27 cellular contexts compared by ENCODE assay signal in genomic region chr6:70257874-70258273, GRCh38. TPM values are rescaled to one million over a fixed set of nuclear protein-coding genes. Genes with fewer than 3 reads are reported as not detected.
DNase-seq lines count a peak whose midpoint lies in the region; ATAC-seq and TF ChIP-seq lines count a peak whose summit lies in the region.
"Had no signal": no experiment of that assay in that cellular context is flagged by ENCODE, and none has a peak within 500 bp of the region (broad histone marks: within the 10 kb centered on the region; RNA-seq: fewer than 3 reads in every experiment).

No MANE protein-coding gene starts in this region.

- no peak for TF ChIP-seq CTCF in SK-N-SH (IDR thresholded peaks at IDR 0.05)
- no peak for TF ChIP-seq CTCF in PC-3 (conservative IDR thresholded peaks at IDR 0.05; ENCODE audit: low read depth, low read length)
- TF ChIP-seq CTCF in epithelial cell of esophagus (IDR thresholded peaks at IDR 0.05; ENCODE audit: insufficient read depth, low read depth, low read length, missing control alignments) = no peak
- TF ChIP-seq CTCF in MM.1S (IDR thresholded peaks at IDR 0.05; ENCODE audit: low read length) = no peak

- POLR2A ChIA-PET in SK-N-SH (lab: Yijun Ruan, JAX) (no interaction called here), PC-3 (lab: Charles Lee; ENCODE audit: unreplicated experiment) (no interaction called here)

- CTCF ChIA-PET in SK-N-SH (lab: Yijun Ruan, JAX) (no interaction called here), PC-3 (lab: Charles Lee) (no interaction called here)

- DNase-seq in SK-N-SH (no peak), PC-3 (peak; percentile 16), epithelial cell of esophagus (ENCODE audit: low read depth) (peak; percentile 8), iris pigment epithelial cell (ENCODE audit: low read depth) (peak; percentile 1), MM.1S (no peak), anterior cingulate cortex (lab: John Stamatoyannopoulos, UW) (no peak)
- no peak for DNase-seq in activated CD8-positive, alpha-beta memory T cell treated with anti-CD3 and anti-CD28 coated beads, Interleukin-2, amount 50 U/mL, for 48 hours
- DNase-seq: ACHN; BE2C; C1 segment of cervical spinal cord; CD4-positive, alpha-beta memory T cell; CD4-positive, CD25-positive, alpha-beta regulatory T cell; CD8-positive, alpha-beta memory T cell; COR-L47; DMS 273 treated with DMSO at 0.1 percent for 48 hours; DMS153; DMS79; DND-41; EL; GDM1 had no signal

- intact Hi-C loops in PC-3 (cut with micrococcal nuclease) = no loop called here

- H3K4me3 ChIP-seq in SK-N-SH (ENCODE audit: low read depth in 2 of 2, low read length in 1 of 2) (no peak overlapping the region), PC-3 (ENCODE audit: low read length) (no peak overlapping the region), epithelial cell of esophagus (ENCODE audit: low read length) (no peak overlapping the region), MM.1S (ENCODE audit: low read length) (no peak overlapping the region)
- H3K4me3 ChIP-seq: BLaER1, GM12878 had no signal

- H3K9ac ChIP-seq in SK-N-SH = no peak overlapping the region
- no peak overlapping the region for H3K9ac ChIP-seq in PC-3 (ENCODE audit: low read length)
- no peak overlapping the region for H3K9ac ChIP-seq in MM.1S (ENCODE audit: low read length)
- H3K9ac ChIP-seq: BLaER1 had no signal

- H3K9me2 ChIP-seq in SK-N-SH (no peaks in the 10 kb centered on the region), PC-3 (replicated peaks; ENCODE audit: low read length) (no peaks in the 10 kb centered on the region), MM.1S (replicated peaks; ENCODE audit: insufficient read depth, low read length) (no peaks in the 10 kb centered on the region)

- no peaks in the 10 kb centered on the region for H3F3A ChIP-seq in SK-N-SH (replicated peaks; ENCODE audit: insufficient read depth)
- H3F3A ChIP-seq in PC-3 (ENCODE audit: low read length, unreplicated experiment) = no peaks in the 10 kb centered on the region
- H3F3A ChIP-seq in MM.1S (ENCODE audit: insufficient read depth, low read length) = no peaks in the 10 kb centered on the region

- H3K4me2 ChIP-seq in SK-N-SH = no peak overlapping the region
- no peak overlapping the region for H3K4me2 ChIP-seq in PC-3 (ENCODE audit: low read length)
- H3K4me2 ChIP-seq in MM.1S (ENCODE audit: low read depth, low read length) = no peak overlapping the region
- H3K4me2 ChIP-seq: BLaER1 had no signal

- H2AFZ ChIP-seq in SK-N-SH (ENCODE audit: low read depth) = no peak overlapping the region
- H2AFZ ChIP-seq in PC-3 (ENCODE audit: low read length) = no peak overlapping the region
- H2AFZ ChIP-seq in MM.1S (ENCODE audit: low read length) = no peak overlapping the region

- H3K27me3 ChIP-seq in SK-N-SH (ENCODE audit: insufficient read depth) (no peaks in the 10 kb centered on the region), PC-3 (ENCODE audit: low read length) (no peaks in the 10 kb centered on the region), MM.1S (replicated peaks; ENCODE audit: insufficient read depth, low read length) (no peaks in the 10 kb centered on the region)
- H3K27me3 ChIP-seq: BLaER1 had no signal

- H3K9me3 ChIP-seq in SK-N-SH (no peaks in the 10 kb centered on the region), PC-3 (ENCODE audit: low read length) (no peaks in the 10 kb centered on the region), MM.1S (replicated peaks; ENCODE audit: insufficient read depth, low read length) (no peaks in the 10 kb centered on the region)
- H3K9me3 ChIP-seq: BE2C, BLaER1 had no signal

- H3K27ac ChIP-seq in SK-N-SH (ENCODE audit: low read depth in 2 of 2, low read length in 1 of 2) (no peak overlapping the region), PC-3 (ENCODE audit: low read length) (no peak overlapping the region), MM.1S (ENCODE audit: low read length) (no peak overlapping the region)
- H3K27ac ChIP-seq: 22Rv1, BLaER1 had no signal

- H3K4me1 ChIP-seq in SK-N-SH (ENCODE audit: control insufficient read depth in 1 of 2, insufficient read depth in 2 of 2, low read depth in 1 of 2, low read length in 1 of 2) = no peaks in the 10 kb centered on the region
- no peaks in the 10 kb centered on the region for H3K4me1 ChIP-seq in PC-3 (ENCODE audit: insufficient read depth, low read length)
- H3K4me1 ChIP-seq in MM.1S (ENCODE audit: low read length) = no peaks in the 10 kb centered on the region
- H3K4me1 ChIP-seq: BE2C, BLaER1 had no signal

- no peaks in the 10 kb centered on the region for H3K79me2 ChIP-seq in SK-N-SH (ENCODE audit: insufficient read depth)
- no peaks in the 10 kb centered on the region for H3K79me2 ChIP-seq in PC-3 (ENCODE audit: low read length)
- no peaks in the 10 kb centered on the region for H3K79me2 ChIP-seq in MM.1S (ENCODE audit: low read length)

- ATAC-seq in SK-N-SH treated with all-trans-retinoic acid at 6 μM for 48 hours (no peak), PC-3 (no peak)
- ATAC-seq: GM12878 had no signal

- no peak for TF ChIP-seq RAD21 in SK-N-SH (IDR thresholded peaks at IDR 0.05; ENCODE audit: low read length)

- TF ChIP-seq EP300 in SK-N-SH (IDR thresholded peaks at IDR 0.05; ENCODE audit: borderline replicate concordance in 1 of 2, low read depth in 1 of 2, low read length in 1 of 2) = no peak

- H4K20me1 ChIP-seq in SK-N-SH (ENCODE audit: insufficient read depth) (no peaks in the 10 kb centered on the region), PC-3 (ENCODE audit: low read length) (no peaks in the 10 kb centered on the region), MM.1S (ENCODE audit: insufficient read depth, low read length) (no peaks in the 10 kb centered on the region)
- H4K20me1 ChIP-seq: BLaER1 had no signal

- WGBS in SK-N-SH (ENCODE audit: low lambda C conversion rate) = 10% methylated on average over 1 of the region's 1 CpG

- no TSS peak for BruUV-seq in PC-3 (replicated peaks; lab: Mats Ljungman, UMichigan)

- H3K36me3 ChIP-seq in SK-N-SH (replicated peaks in 1 of 2; ENCODE audit: control insufficient read depth in 1 of 2, insufficient read depth in 2 of 2, low read length in 1 of 2) = no peaks in the 10 kb centered on the region
- H3K36me3 ChIP-seq in PC-3 (ENCODE audit: low read depth, low read length) = no peaks in the 10 kb centered on the region
- no peaks in the 10 kb centered on the region for H3K36me3 ChIP-seq in MM.1S (replicated peaks; ENCODE audit: insufficient read depth, low read length)
- H3K36me3 ChIP-seq: BE2C, BLaER1 had no signal

TF ChIP-seq in SK-N-SH treated with all-trans-retinoic acid at 6 μM for 48 hours, 23 proteins besides CTCF, POLR2A, EP300 and RAD21:
- peak; percentile 50; the same call in 1 of the 2 replicates for TF ChIP-seq TCF4 (CRISPR knock-in tag; IDR thresholded peaks at IDR 0.05; ENCODE audit: borderline replicate concordance)
- TF ChIP-seq ZFP30 (CRISPR knock-in tag; IDR thresholded peaks at IDR 0.05) = no peak
- no peak for TF ChIP-seq GLIS3 (CRISPR knock-in tag; IDR thresholded peaks at IDR 0.05)
- TF ChIP-seq ESRRG (CRISPR knock-in tag; IDR thresholded peaks at IDR 0.05) = no peak
- no peak for TF ChIP-seq POU6F1 (CRISPR knock-in tag; IDR thresholded peaks at IDR 0.05; ENCODE audit: borderline replicate concordance, low read depth)
- TF ChIP-seq ISL1 (CRISPR knock-in tag; IDR thresholded peaks at IDR 0.05) = peak; percentile 87

TF ChIP-seq in SK-N-SH, 30 proteins besides CTCF, POLR2A, EP300 and RAD21:
- no peak for TF ChIP-seq SIN3A (IDR thresholded peaks at IDR 0.05; ENCODE audit: borderline replicate concordance, low read depth, low read length)
- no peak for TF ChIP-seq FOSL2 (IDR thresholded peaks at IDR 0.05; ENCODE audit: borderline replicate concordance, low read depth)
- TF ChIP-seq EZH2phosphoT487 (IDR thresholded peaks at IDR 0.05; ENCODE audit: borderline replicate concordance, low read depth) = no peak
- TF ChIP-seq, protein P1, sequence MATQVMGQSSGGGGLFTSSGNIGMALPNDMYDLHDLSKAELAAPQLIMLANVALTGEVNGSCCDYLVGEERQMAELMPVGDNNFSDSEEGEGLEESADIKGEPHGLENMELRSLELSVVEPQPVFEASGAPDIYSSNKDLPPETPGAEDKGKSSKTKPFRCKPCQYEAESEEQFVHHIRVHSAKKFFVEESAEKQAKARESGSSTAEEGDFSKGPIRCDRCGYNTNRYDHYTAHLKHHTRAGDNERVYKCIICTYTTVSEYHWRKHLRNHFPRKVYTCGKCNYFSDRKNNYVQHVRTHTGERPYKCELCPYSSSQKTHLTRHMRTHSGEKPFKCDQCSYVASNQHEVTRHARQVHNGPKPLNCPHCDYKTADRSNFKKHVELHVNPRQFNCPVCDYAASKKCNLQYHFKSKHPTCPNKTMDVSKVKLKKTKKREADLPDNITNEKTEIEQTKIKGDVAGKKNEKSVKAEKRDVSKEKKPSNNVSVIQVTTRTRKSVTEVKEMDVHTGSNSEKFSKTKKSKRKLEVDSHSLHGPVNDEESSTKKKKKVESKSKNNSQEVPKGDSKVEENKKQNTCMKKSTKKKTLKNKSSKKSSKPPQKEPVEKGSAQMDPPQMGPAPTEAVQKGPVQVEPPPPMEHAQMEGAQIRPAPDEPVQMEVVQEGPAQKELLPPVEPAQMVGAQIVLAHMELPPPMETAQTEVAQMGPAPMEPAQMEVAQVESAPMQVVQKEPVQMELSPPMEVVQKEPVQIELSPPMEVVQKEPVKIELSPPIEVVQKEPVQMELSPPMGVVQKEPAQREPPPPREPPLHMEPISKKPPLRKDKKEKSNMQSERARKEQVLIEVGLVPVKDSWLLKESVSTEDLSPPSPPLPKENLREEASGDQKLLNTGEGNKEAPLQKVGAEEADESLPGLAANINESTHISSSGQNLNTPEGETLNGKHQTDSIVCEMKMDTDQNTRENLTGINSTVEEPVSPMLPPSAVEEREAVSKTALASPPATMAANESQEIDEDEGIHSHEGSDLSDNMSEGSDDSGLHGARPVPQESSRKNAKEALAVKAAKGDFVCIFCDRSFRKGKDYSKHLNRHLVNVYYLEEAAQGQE (IDR thresholded peaks at IDR 0.05; ENCODE audit: low read depth, low read length) = no peak
- TF ChIP-seq YY1 (IDR thresholded peaks at IDR 0.05; ENCODE audit: low read depth) = no peak
- no peak for TF ChIP-seq TAF1 (IDR thresholded peaks at IDR 0.05; ENCODE audit: borderline replicate concordance, low read depth, low read length)

RNA-seq across cellular contexts. Expression of gene COL9A1, which starts 45.0 kb away (rescaled TPM):
- polyA plus RNA-seq in SK-N-SH (2012; rRNA removed) = 0.05 TPM in 1 of 2 replicates, not detected in the other
- 0.05 and 0.07 TPM in 2 replicates for polyA plus RNA-seq in SK-N-SH (2012; cell fraction: cytosol; rRNA removed)
- polyA plus RNA-seq in SK-N-SH (2012; cell fraction: nucleus; rRNA removed) = 0.04 TPM in 1 of 2 replicates, not detected in the other
- not detected in 2 replicates for total RNA-seq in PC-3 (2014; rRNA removed)
- total RNA-seq: A673; CD4-positive, alpha-beta memory T cell; CD4-positive, CD25-positive, alpha-beta regulatory T cell; CD8-positive, alpha-beta memory T cell; GM12878 had no signal
- polyA plus RNA-seq: AG04450; CD14-positive monocyte; CD4-positive, alpha-beta memory T cell; CD4-positive, CD25-positive, alpha-beta regulatory T cell; CD8-positive, alpha-beta memory T cell; GM12878 had no signal

Comparison
In these comparisons a context has a peak if more than half of its experiments do, and no peak if none do; other contexts are left out.
1. DNase-seq: peak in PC-3 (single experiment), epithelial cell of esophagus (single experiment) and iris pigment epithelial cell (single experiment); none in SK-N-SH (single experiment), MM.1S (single experiment), anterior cingulate cortex (0 of 58) and activated CD8-positive, alpha-beta memory T cell treated with anti-CD3 and anti-CD28 coated beads, Interleukin-2, amount 50 U/mL, for 48 hours (single experiment).